16 cellular contexts compared by ENCODE assay signal in the genomic region with DNA sequence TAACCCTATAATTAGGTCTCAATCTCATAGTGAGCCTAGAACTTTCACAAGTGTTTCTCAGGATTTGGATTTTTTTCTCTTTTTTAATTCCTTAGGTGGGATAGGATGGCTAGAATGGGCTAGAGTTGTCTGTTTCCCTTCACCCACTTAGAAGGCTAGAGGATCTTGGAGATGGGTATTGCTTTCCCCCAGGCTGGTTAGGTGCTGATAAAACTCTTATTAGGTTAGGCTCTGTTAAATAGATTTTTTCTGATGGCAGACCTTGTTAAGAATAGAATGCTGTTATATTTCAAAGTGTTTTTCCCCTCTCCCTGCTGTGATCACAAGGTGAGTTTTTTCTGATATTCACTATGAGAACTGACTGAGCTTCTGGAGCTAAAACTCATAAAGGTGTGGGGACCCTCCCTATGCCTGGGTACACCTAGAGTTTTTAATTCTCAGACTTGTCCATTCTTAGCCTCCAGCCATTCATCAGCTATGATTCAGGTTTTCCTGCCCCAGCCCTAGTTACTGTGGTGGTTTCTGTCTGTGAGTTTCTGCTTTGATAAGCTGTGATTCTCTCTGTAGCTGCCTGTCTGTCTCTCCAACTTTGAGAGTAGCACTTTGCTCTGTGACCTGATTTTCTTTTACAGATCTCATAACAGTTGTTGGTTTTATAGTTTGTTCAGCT.
DNase-seq lines count a peak whose midpoint lies in the region; ATAC-seq and TF ChIP-seq lines count a peak whose summit lies in the region.
"Had no signal": no experiment of that assay in that cellular context is flagged by ENCODE, and none has a peak within 500 bp of the region (broad histone marks: within the 10 kb centered on the region; RNA-seq: fewer than 3 reads in every experiment).

No MANE protein-coding gene starts in this region.

- no peaks in the 10 kb centered on the region for H3K27me3 Mint-ChIP-seq in HFFc6 (ENCODE audit: insufficient read depth)
- no peaks in the 10 kb centered on the region for H3K27me3 Mint-ChIP-seq in endodermal cell (ENCODE audit: insufficient read depth)
- no peaks in the 10 kb centered on the region for H3K27me3 Mint-ChIP-seq in mesothelial cell of epicardium (ENCODE audit: low read depth)
- no peaks in the 10 kb centered on the region for H3K27me3 Mint-ChIP-seq in activated T-cell treated with anti-CD3 and anti-CD28 coated beads, Interleukin-2, amount 50 U/mL, for 24 hours
- H3K27me3 Mint-ChIP-seq: IgD-negative memory B cell had no signal

- ATAC-seq in RWPE2 (ENCODE audit: low read depth), result peak; percentile 73
- ATAC-seq: mucosa of descending colon had no signal

- H3K36me3 ChIP-seq in RWPE2 (ENCODE audit: low read depth) (no peaks in the 10 kb centered on the region), endodermal cell (ENCODE audit: control insufficient read depth, insufficient read depth, low read length) (no peaks in the 10 kb centered on the region)
- H3K36me3 ChIP-seq in effector memory CD4-positive, alpha-beta T cell (ENCODE audit: control insufficient read depth, insufficient read depth, low read length), result no peaks in the 10 kb centered on the region
- H3K36me3 ChIP-seq: BLaER1, uterus had no signal

- H3K4me1 Mint-ChIP-seq in HFFc6 (ENCODE audit: low read depth) (peaks cover 20% of the 10 kb centered on the region), endodermal cell (peaks cover 10% of the 10 kb centered on the region), mesothelial cell of epicardium (peaks cover 11% of the 10 kb centered on the region)
- peaks cover 5% of the 10 kb centered on the region for H3K4me1 Mint-ChIP-seq in activated T-cell treated with anti-CD3 and anti-CD28 coated beads, Interleukin-2, amount 50 U/mL, for 24 hours (ENCODE audit: low read depth)
- H3K4me1 Mint-ChIP-seq: IgD-negative memory B cell had no signal

- no peaks in the 10 kb centered on the region for H3K27me3 ChIP-seq in RWPE2 (ENCODE audit: insufficient read depth, poor library complexity, severe bottlenecking)
- H3K27me3 ChIP-seq in endodermal cell (ENCODE audit: control insufficient read depth, insufficient read depth, low read length, poor library complexity, severe bottlenecking), result no peaks in the 10 kb centered on the region
- no peaks in the 10 kb centered on the region for H3K27me3 ChIP-seq in effector memory CD4-positive, alpha-beta T cell (replicated peaks; ENCODE audit: control insufficient read depth, insufficient read depth, low read length, poor library complexity, severe bottlenecking)
- H3K27me3 ChIP-seq: BLaER1, uterus had no signal

- H3K27ac ChIP-seq in RWPE2 (ENCODE audit: poor library complexity, severe bottlenecking) (no peak overlapping the region), endodermal cell (ENCODE audit: low read depth, low read length) (no peak overlapping the region)
- H3K27ac ChIP-seq in effector memory CD4-positive, alpha-beta T cell (ENCODE audit: insufficient read depth, low read length, poor library complexity, severe bottlenecking), result no peak overlapping the region
- H3K27ac ChIP-seq: BLaER1, uterus had no signal

- no peaks in the 10 kb centered on the region for H3K4me1 ChIP-seq in RWPE2 (ENCODE audit: insufficient read depth, poor library complexity, severe bottlenecking)
- peaks cover 13% of the 10 kb centered on the region for H3K4me1 ChIP-seq in endodermal cell (ENCODE audit: control insufficient read depth, insufficient read depth, low read length)
- H3K4me1 ChIP-seq in effector memory CD4-positive, alpha-beta T cell (ENCODE audit: control insufficient read depth, insufficient read depth, low read length, poor library complexity, severe bottlenecking), result no peaks in the 10 kb centered on the region
- H3K4me1 ChIP-seq: BLaER1, uterus had no signal

- H3K27ac Mint-ChIP-seq in HFFc6, result peak overlapping the region; percentile 12; the same call in 1 of the 2 replicates
- no peak overlapping the region for H3K27ac Mint-ChIP-seq in endodermal cell
- H3K27ac Mint-ChIP-seq in mesothelial cell of epicardium, result peak overlapping the region; percentile 24
- H3K27ac Mint-ChIP-seq in activated T-cell treated with anti-CD3 and anti-CD28 coated beads, Interleukin-2, amount 50 U/mL, for 24 hours, result no peak overlapping the region
- H3K27ac Mint-ChIP-seq: IgD-negative memory B cell had no signal

- no peak overlapping the region for H3K9ac ChIP-seq in endodermal cell (ENCODE audit: extremely low read depth, low read length, poor library complexity, severe bottlenecking)
- H3K9ac ChIP-seq: BLaER1 had no signal

- H3K9me3 Mint-ChIP-seq in HFFc6 (no peaks in the 10 kb centered on the region), endodermal cell (no peaks in the 10 kb centered on the region), mesothelial cell of epicardium (peaks cover 13% of the 10 kb centered on the region)
- no peaks in the 10 kb centered on the region for H3K9me3 Mint-ChIP-seq in activated T-cell treated with anti-CD3 and anti-CD28 coated beads, Interleukin-2, amount 50 U/mL, for 24 hours
- H3K9me3 Mint-ChIP-seq: IgD-negative memory B cell had no signal

- no peaks in the 10 kb centered on the region for H3K9me3 ChIP-seq in RWPE2 (ENCODE audit: severe bottlenecking)
- no peaks in the 10 kb centered on the region for H3K9me3 ChIP-seq in endodermal cell (ENCODE audit: control insufficient read depth, low read length)
- H3K9me3 ChIP-seq in effector memory CD4-positive, alpha-beta T cell (ENCODE audit: control insufficient read depth, low read length), result no peaks in the 10 kb centered on the region
- H3K9me3 ChIP-seq: BLaER1, mucosa of descending colon, uterus had no signal

- TF ChIP-seq CTCF in HFFc6 (IDR thresholded peaks at IDR 0.05) (no peak), RWPE2 (IDR thresholded peaks at IDR 0.05; ENCODE audit: poor library complexity, severe bottlenecking) (no peak), endodermal cell (conservative IDR thresholded peaks at IDR 0.05) (no peak), mesothelial cell of epicardium (IDR thresholded peaks at IDR 0.05; ENCODE audit: unreplicated experiment) (no peak)

- H3K4me3 Mint-ChIP-seq in HFFc6, result no peak overlapping the region
- no peak overlapping the region for H3K4me3 Mint-ChIP-seq in endodermal cell
- no peak overlapping the region for H3K4me3 Mint-ChIP-seq in mesothelial cell of epicardium
- H3K4me3 Mint-ChIP-seq in activated T-cell treated with anti-CD3 and anti-CD28 coated beads, Interleukin-2, amount 50 U/mL, for 24 hours, result no peak overlapping the region
- H3K4me3 Mint-ChIP-seq: IgD-negative memory B cell had no signal

- DNase-seq in HFFc6 (peak; percentile 39), RWPE2 (ENCODE audit: low spot score) (no peak), endodermal cell (no peak), mesothelial cell of epicardium (ENCODE audit: low spot score in 2 of 2, unreplicated experiment in 2 of 2) (no peak), NCI-H1417 (lab: John Stamatoyannopoulos, UW) (no peak)
- no peak for DNase-seq in activated T-cell treated with anti-CD3 and anti-CD28 coated beads, Interleukin-2, amount 50 U/mL, for 24 hours
- DNase-seq in effector memory CD4-positive, alpha-beta T cell, result no peak
- DNase-seq: activated effector memory CD4-positive, alpha-beta T cell treated with anti-CD3 and anti-CD28 coated beads, Interleukin-2, amount 50 U/mL, for 16 hours; glutamatergic neuron; HCEC 1CT; mucosa of descending colon; NCI-H1048; stimulated activated naive CD4-positive, alpha-beta T cell; uterus had no signal

- no peak overlapping the region for H3K4me3 ChIP-seq in RWPE2 (ENCODE audit: severe bottlenecking)
- peak overlapping the region; percentile 56 for H3K4me3 ChIP-seq in endodermal cell (ENCODE audit: low read length)
- H3K4me3 ChIP-seq in effector memory CD4-positive, alpha-beta T cell (ENCODE audit: insufficient read depth, low read depth, low read length, poor library complexity, severe bottlenecking), result no peak overlapping the region
- H3K4me3 ChIP-seq: BLaER1, mucosa of descending colon, uterus had no signal

- no peaks in the 10 kb centered on the region for H3K36me3 Mint-ChIP-seq in HFFc6 (ENCODE audit: low read depth)
- no peaks in the 10 kb centered on the region for H3K36me3 Mint-ChIP-seq in endodermal cell (ENCODE audit: low read depth)
- H3K36me3 Mint-ChIP-seq in mesothelial cell of epicardium, result peaks cover 15% of the 10 kb centered on the region
- H3K36me3 Mint-ChIP-seq in activated T-cell treated with anti-CD3 and anti-CD28 coated beads, Interleukin-2, amount 50 U/mL, for 24 hours (ENCODE audit: low read depth), result no peaks in the 10 kb centered on the region
- H3K36me3 Mint-ChIP-seq: IgD-negative memory B cell had no signal

Comparison
In these comparisons a context has a peak if more than half of its experiments do, and no peak if none do; other contexts are left out.
1. H3K27ac Mint-ChIP-seq: peak in HFFc6 (single experiment) and mesothelial cell of epicardium (single experiment); none in endodermal cell (single experiment) and activated T-cell treated with anti-CD3 and anti-CD28 coated beads, Interleukin-2, amount 50 U/mL, for 24 hours (single experiment).